8 cellular contexts compared by ENCODE assay signal in genomic region chr6:79234150-79235022, GRCh38. TPM values are rescaled to one million over a fixed set of nuclear protein-coding genes. Genes with fewer than 3 reads are reported as not detected.
DNase-seq lines count a peak whose midpoint lies in the region; ATAC-seq and TF ChIP-seq lines count a peak whose summit lies in the region.

Gene HMGN3, minus strand, starts transcription at chr6:79234682.

- peak within 1 kb of the TSS; percentile 95 for H3K4me3 ChIP-seq in LNCaP clone FGC (ENCODE audit: low read depth, low read length)
- peak within 1 kb of the TSS; percentile 82 for H3K4me3 ChIP-seq in fibroblast of pulmonary artery (replicated peaks; ENCODE audit: low read depth, low read length)

- no peak for TF ChIP-seq CTCF in LNCaP clone FGC (IDR thresholded peaks at IDR 0.05; ENCODE audit: control insufficient read depth, extremely low read depth, insufficient read depth)
- no peak for TF ChIP-seq CTCF in fibroblast of pulmonary artery (IDR thresholded peaks at IDR 0.05; ENCODE audit: low read length, missing control alignments)

- H3K4me3 Mint-ChIP-seq in natural killer cell treated with Interleukin-12 subunit alpha and Interleukin-12 subunit beta and Interleukin-15 and Interleukin-18, amount 100 ng/mL, for 72 hours, result peak within 1 kb of the TSS; percentile 98

- no peaks in the 10 kb centered on the region for H3K9me3 Mint-ChIP-seq in natural killer cell treated with Interleukin-12 subunit alpha and Interleukin-12 subunit beta and Interleukin-15 and Interleukin-18, amount 100 ng/mL, for 72 hours

- DNase-seq in EH (ENCODE audit: low read depth) (peak; percentile 94), GOT3 (lab: John Stamatoyannopoulos, UW) (peak; percentile 61), LNCaP clone FGC (ENCODE audit: low read depth) (peak; percentile 81), SHP77 (lab: John Stamatoyannopoulos, UW) (peak; percentile 93 to 96), fibroblast of pulmonary artery (ENCODE audit: low read depth) (peak; percentile 94)
- peak; percentile 89 for DNase-seq in activated effector memory CD4-positive, alpha-beta T cell treated with Interleukin-2 at 50 U/mL for 16 hours
- DNase-seq in natural killer cell treated with Interleukin-12 subunit alpha and Interleukin-12 subunit beta and Interleukin-15 and Interleukin-18, amount 100 ng/mL, for 72 hours (ENCODE audit: low spot score), result peak; percentile 96
- peak; percentile 92 for DNase-seq in stimulated activated naive CD8-positive, alpha-beta T cell treated with anti-CD3 and anti-CD28 coated beads, Interleukin-15, Interleukin-2, amounts not matched to agents 100 U/mL and 50 U/mL, for 24 hours

- ATAC-seq in natural killer cell treated with Interleukin-12 subunit alpha and Interleukin-12 subunit beta and Interleukin-15 and Interleukin-18, amount 100 ng/mL, for 72 hours, result peak; percentile 97 to 98
- ATAC-seq in stimulated activated naive CD8-positive, alpha-beta T cell treated with anti-CD3 and anti-CD28 coated beads, Interleukin-15, Interleukin-2, amounts not matched to agents 100 U/mL and 50 U/mL, for 24 hours, result peak; percentile 98

- H3K27ac Mint-ChIP-seq in natural killer cell treated with Interleukin-12 subunit alpha and Interleukin-12 subunit beta and Interleukin-15 and Interleukin-18, amount 100 ng/mL, for 72 hours, result peak within 1 kb of the TSS; percentile 81 to 94

- H3K4me1 Mint-ChIP-seq in natural killer cell treated with Interleukin-12 subunit alpha and Interleukin-12 subunit beta and Interleukin-15 and Interleukin-18, amount 100 ng/mL, for 72 hours (ENCODE audit: low read depth in 2 of 2), result peaks cover 0 to 14% of the 10 kb centered on the region in 2 donors

- no peaks in the 10 kb centered on the region for H3K36me3 Mint-ChIP-seq in natural killer cell treated with Interleukin-12 subunit alpha and Interleukin-12 subunit beta and Interleukin-15 and Interleukin-18, amount 100 ng/mL, for 72 hours

- H3K27me3 Mint-ChIP-seq in natural killer cell treated with Interleukin-12 subunit alpha and Interleukin-12 subunit beta and Interleukin-15 and Interleukin-18, amount 100 ng/mL, for 72 hours, result no peaks in the 10 kb centered on the region

RNA-seq across cellular contexts. Expression of gene HMGN3, which starts in this region (rescaled TPM):
- 10 to 100 TPM; 46.6 to 49.6 TPM for total RNA-seq in natural killer cell treated with Interleukin-12 subunit alpha and Interleukin-12 subunit beta and Interleukin-15 and Interleukin-18, amount 100 ng/mL, for 72 hours

Comparison
In these comparisons a context has a peak if more than half of its experiments do, and no peak if none do; other contexts are left out.
1. Peak in every context shown above with its lines: DNase-seq, ATAC-seq and H3K4me3 ChIP-seq.